ENCODE assay signal across 23 cellular contexts in the genomic region with DNA sequence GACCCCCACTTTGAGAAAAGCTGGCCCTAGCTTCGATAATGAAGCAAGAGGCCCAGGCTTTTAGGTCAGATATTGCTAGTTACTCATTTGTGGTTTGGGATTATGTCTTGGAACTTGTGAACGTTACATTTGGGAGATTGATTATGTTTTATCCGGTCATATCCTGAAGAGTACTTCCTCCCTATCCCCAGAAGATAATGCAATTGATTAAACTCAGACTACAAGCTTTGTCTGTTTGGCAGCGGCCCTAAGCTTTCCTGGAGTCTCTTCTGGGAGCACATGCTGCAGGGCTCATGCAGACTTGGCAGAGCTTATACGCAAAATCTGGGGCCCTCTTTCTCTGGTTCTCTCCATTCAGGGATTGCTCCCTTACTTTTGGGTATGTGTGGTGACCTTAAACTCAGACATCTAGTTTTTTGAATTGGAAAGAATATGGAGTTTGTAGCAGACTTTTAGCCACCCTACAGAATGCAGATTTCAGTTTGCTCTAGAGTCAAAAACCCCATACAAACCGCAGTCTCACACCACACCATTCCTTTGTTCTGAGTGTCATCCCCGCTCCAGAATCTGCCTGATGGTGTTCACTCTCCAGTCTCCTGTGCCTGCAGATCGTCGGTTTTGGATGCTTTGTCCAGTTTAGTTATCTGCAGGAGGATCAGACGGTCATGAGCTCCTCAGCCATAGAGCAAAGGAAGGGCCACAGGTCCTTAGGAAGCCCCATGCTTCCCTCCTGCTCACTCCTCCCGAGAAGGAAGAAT.
DNase-seq lines count a peak whose midpoint lies in the region; ATAC-seq and TF ChIP-seq lines count a peak whose summit lies in the region.
"Had no signal": no experiment of that assay in that cellular context is flagged by ENCODE, and none has a peak within 500 bp of the region (broad histone marks: within the 10 kb centered on the region; RNA-seq: fewer than 3 reads in every experiment).

No MANE protein-coding gene starts in this region.

- no peak overlapping the region for H3K4me2 ChIP-seq in neural progenitor cell

- H3K79me2 ChIP-seq in neural progenitor cell (ENCODE audit: low read depth): no peaks in the 10 kb centered on the region

- H3F3A ChIP-seq in neural progenitor cell (ENCODE audit: low read depth): no peaks in the 10 kb centered on the region

- H4K20me1 ChIP-seq in neural progenitor cell (ENCODE audit: low read depth): no peaks in the 10 kb centered on the region

- peak overlapping the region; percentile 23 for H2AFZ ChIP-seq in neural progenitor cell (replicated peaks)

- H3K4me1 Mint-ChIP-seq in HFFc6 (ENCODE audit: low read depth) (peaks cover 64% of the 10 kb centered on the region), neural progenitor cell (no peaks in the 10 kb centered on the region), mesothelial cell of epicardium (no peaks in the 10 kb centered on the region)
- H3K4me1 Mint-ChIP-seq: activated CD4-positive, alpha-beta T cell treated with anti-CD3 and anti-CD28 coated beads for 36 hours; activated CD8-positive, alpha-beta memory T cell treated with anti-CD3 and anti-CD28 coated beads, Interleukin-2, amount 10 ng/mL, durations not matched to agents 7 days and 5 days; B cell; stimulated activated naive CD8-positive, alpha-beta T cell treated with anti-CD3 and anti-CD28 coated beads, Interleukin-15, amount 100 ng/mL, for 72 hours had no signal

- H3K4me3 ChIP-seq in astrocyte of the spinal cord (ENCODE audit: low read depth, low read length) (no peak overlapping the region), neural progenitor cell (no peak overlapping the region)
- H3K4me3 ChIP-seq: esophagus muscularis mucosa, transverse colon had no signal

- no peaks in the 10 kb centered on the region for H3K27me3 ChIP-seq in neural progenitor cell
- H3K27me3 ChIP-seq: esophagus muscularis mucosa, transverse colon had no signal

- H3K9me3 Mint-ChIP-seq in HFFc6: no peaks in the 10 kb centered on the region
- no peaks in the 10 kb centered on the region for H3K9me3 Mint-ChIP-seq in neural progenitor cell
- H3K9me3 Mint-ChIP-seq in mesothelial cell of epicardium: no peaks in the 10 kb centered on the region

- no peaks in the 10 kb centered on the region for H3K9me3 ChIP-seq in neural progenitor cell (ENCODE audit: low read depth)
- H3K9me3 ChIP-seq: esophagus muscularis mucosa, transverse colon had no signal

- peak overlapping the region; percentile 54; the same call in 1 of the 2 replicates for H3K4me3 Mint-ChIP-seq in HFFc6
- no peak overlapping the region for H3K4me3 Mint-ChIP-seq in neural progenitor cell
- H3K4me3 Mint-ChIP-seq in mesothelial cell of epicardium: no peak overlapping the region
- H3K4me3 Mint-ChIP-seq: activated CD4-positive, alpha-beta T cell treated with anti-CD3 and anti-CD28 coated beads for 36 hours; activated CD8-positive, alpha-beta memory T cell treated with anti-CD3 and anti-CD28 coated beads, Interleukin-2, amount 10 ng/mL, durations not matched to agents 7 days and 5 days; B cell; stimulated activated naive CD8-positive, alpha-beta T cell treated with anti-CD3 and anti-CD28 coated beads, Interleukin-15, amount 100 ng/mL, for 72 hours had no signal

- H3K27ac Mint-ChIP-seq in HFFc6 (peak overlapping the region; percentile 80), neural progenitor cell (no peak overlapping the region), mesothelial cell of epicardium (no peak overlapping the region)
- H3K27ac Mint-ChIP-seq: activated CD4-positive, alpha-beta T cell treated with anti-CD3 and anti-CD28 coated beads for 36 hours; activated CD8-positive, alpha-beta memory T cell treated with anti-CD3 and anti-CD28 coated beads, Interleukin-2, amount 10 ng/mL, durations not matched to agents 7 days and 5 days; activated naive CD4-positive, alpha-beta T cell treated with anti-CD3 and anti-CD28 coated beads, Interleukin-2, amount 50 U/mL, for 72 hours; B cell; stimulated activated naive CD8-positive, alpha-beta T cell treated with anti-CD3 and anti-CD28 coated beads, Interleukin-15, amount 100 ng/mL, for 72 hours had no signal

- in situ Hi-C loops in astrocyte of the spinal cord (cut with HindIII; ENCODE audit: low sequenced_read_pairs): no loop called here

- no peaks in the 10 kb centered on the region for H3K36me3 ChIP-seq in neural progenitor cell
- H3K36me3 ChIP-seq: esophagus muscularis mucosa, transverse colon had no signal

- DNase-seq in Ammon's horn (ENCODE audit: low spot score) (peak; percentile 17), HFFc6 (peak; percentile 41), astrocyte of the spinal cord (ENCODE audit: low read depth, low spot score) (peak; percentile 28), neural progenitor cell (ENCODE audit: low spot score) (no peak), SHP77 treated with DMSO at 0.1 percent for 48 hours (lab: John Stamatoyannopoulos, UW) (no peak), 8988T (no peak), mesothelial cell of epicardium (ENCODE audit: low spot score in 2 of 2, unreplicated experiment in 2 of 2) (no peak)
- DNase-seq: activated CD4-positive, alpha-beta T cell treated with anti-CD3 and anti-CD28 coated beads for 36 hours; activated CD8-positive, alpha-beta memory T cell treated with anti-CD3 and anti-CD28 coated beads, Interleukin-2, amount 10 ng/mL, durations not matched to agents 7 days and 5 days; DND-41; effector memory CD4-positive, alpha-beta T cell; KG1; NCI-H1048; NCI-H2029; NCI-H510A treated with DMSO at 0.1 percent for 48 hours; occipital lobe; stimulated activated CD4-positive, alpha-beta T cell treated with anti-CD3 and anti-CD28 coated beads, Interleukin-4, amount 100 ng/mL, for 4 hours; stimulated activated naive CD8-positive, alpha-beta T cell treated with anti-CD3 and anti-CD28 coated beads, Interleukin-15, amount 100 ng/mL, for 72 hours; transverse colon had no signal

- no peak for TF ChIP-seq CTCF in HFFc6 (IDR thresholded peaks at IDR 0.05)
- no peak for TF ChIP-seq CTCF in astrocyte of the spinal cord (IDR thresholded peaks at IDR 0.05; ENCODE audit: low read depth, low read length)
- no peak for TF ChIP-seq CTCF in neural progenitor cell (IDR thresholded peaks at IDR 0.05)
- TF ChIP-seq CTCF in mesothelial cell of epicardium (IDR thresholded peaks at IDR 0.05; ENCODE audit: unreplicated experiment): no peak

- no peak for ATAC-seq in HG03460 (IDR thresholded peaks at IDR 0.05; ENCODE audit: unreplicated experiment)
- ATAC-seq: activated CD4-positive, alpha-beta T cell treated with anti-CD3 and anti-CD28 coated beads for 36 hours; activated CD8-positive, alpha-beta memory T cell treated with anti-CD3 and anti-CD28 coated beads, Interleukin-2, amount 10 ng/mL, durations not matched to agents 7 days and 5 days; activated naive CD4-positive, alpha-beta T cell treated with anti-CD3 and anti-CD28 coated beads, Interleukin-2, amount 50 U/mL, for 72 hours; stimulated activated naive CD8-positive, alpha-beta T cell treated with anti-CD3 and anti-CD28 coated beads, Interleukin-15, amount 100 ng/mL, for 72 hours had no signal

- no peaks in the 10 kb centered on the region for H3K4me1 ChIP-seq in neural progenitor cell
- H3K4me1 ChIP-seq: transverse colon had no signal

- no peak overlapping the region for H3K27ac ChIP-seq in neural progenitor cell
- H3K27ac ChIP-seq: esophagus muscularis mucosa, transverse colon had no signal

- H3K27me3 Mint-ChIP-seq in HFFc6 (ENCODE audit: insufficient read depth) (no peaks in the 10 kb centered on the region; the same call in none of the 2 replicates), neural progenitor cell (ENCODE audit: insufficient read depth, low read depth) (peaks cover 9% of the 10 kb centered on the region), mesothelial cell of epicardium (ENCODE audit: low read depth) (peaks cover 9% of the 10 kb centered on the region)
- H3K27me3 Mint-ChIP-seq: activated CD4-positive, alpha-beta T cell treated with anti-CD3 and anti-CD28 coated beads for 36 hours; activated CD8-positive, alpha-beta memory T cell treated with anti-CD3 and anti-CD28 coated beads, Interleukin-2, amount 10 ng/mL, durations not matched to agents 7 days and 5 days; B cell; stimulated activated naive CD8-positive, alpha-beta T cell treated with anti-CD3 and anti-CD28 coated beads, Interleukin-15, amount 100 ng/mL, for 72 hours had no signal

- H3K36me3 Mint-ChIP-seq in HFFc6 (ENCODE audit: low read depth) (0 out of 2 replicates have a peak, but pooled peaks cover 4% of the 10 kb centered on the region), neural progenitor cell (no peaks in the 10 kb centered on the region), mesothelial cell of epicardium (no peaks in the 10 kb centered on the region)
- H3K36me3 Mint-ChIP-seq: activated CD8-positive, alpha-beta memory T cell treated with anti-CD3 and anti-CD28 coated beads, Interleukin-2, amount 10 ng/mL, durations not matched to agents 7 days and 5 days had no signal

- H3K9ac ChIP-seq in neural progenitor cell: no peak overlapping the region

Comparison
In these comparisons a context has a peak if more than half of its experiments do, and no peak if none do; other contexts are left out.
1. DNase-seq: peak in Ammon's horn (single experiment), HFFc6 (single experiment) and astrocyte of the spinal cord (single experiment); none in neural progenitor cell (single experiment), SHP77 treated with DMSO at 0.1 percent for 48 hours (single experiment), 8988T (single experiment) and mesothelial cell of epicardium (0 of 2).